ENCODE assay signal across 16 cellular contexts in the genomic region with DNA sequence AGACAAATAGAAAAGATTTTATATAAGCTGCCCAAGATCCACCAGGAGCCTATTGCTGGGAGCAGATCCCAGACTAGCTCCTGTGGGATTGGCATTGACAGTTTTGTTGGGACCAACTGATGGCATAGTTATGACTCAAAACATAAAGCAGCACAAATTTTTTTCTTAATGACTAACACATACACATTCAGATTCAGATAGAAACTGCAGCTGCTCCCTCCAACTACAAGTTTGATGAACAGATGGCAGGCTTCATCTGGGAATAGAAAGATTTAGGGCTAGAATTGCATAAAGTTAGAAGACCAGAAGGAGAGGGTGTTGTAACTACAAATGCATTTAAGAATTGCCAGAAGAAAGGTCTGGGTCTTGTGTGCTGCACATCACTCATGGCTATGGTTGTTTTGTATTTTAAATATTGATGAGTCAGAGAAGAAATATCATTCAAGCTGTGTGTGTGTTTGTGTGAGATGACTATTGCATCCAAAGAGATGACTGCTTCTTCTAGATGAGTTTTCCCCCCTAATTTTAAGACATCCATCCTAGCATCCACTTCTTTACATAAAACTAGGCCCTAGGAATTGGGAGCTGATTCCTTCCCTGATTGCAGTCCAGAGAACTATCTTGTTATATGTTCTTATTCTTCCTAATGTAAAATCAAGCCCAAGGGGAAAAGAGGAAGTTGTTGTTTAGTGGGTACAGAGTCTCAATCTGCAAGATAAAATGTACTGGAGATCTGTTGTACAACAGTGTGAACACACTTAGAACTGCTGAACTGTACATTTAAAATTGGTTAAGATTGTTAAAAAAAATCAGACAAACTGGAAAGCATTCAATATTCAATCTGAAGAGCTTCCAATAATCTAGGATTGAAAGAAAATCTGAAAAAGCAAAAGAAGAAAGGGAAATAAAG.
DNase-seq lines count a peak whose midpoint lies in the region; ATAC-seq and TF ChIP-seq lines count a peak whose summit lies in the region.
"Had no signal": no experiment of that assay in that cellular context is flagged by ENCODE, and none has a peak within 500 bp of the region (broad histone marks: within the 10 kb centered on the region; RNA-seq: fewer than 3 reads in every experiment).

No MANE protein-coding gene starts in this region.

- no peak for TF ChIP-seq CTCF in epithelial cell of esophagus (IDR thresholded peaks at IDR 0.05; ENCODE audit: insufficient read depth, low read depth, low read length, missing control alignments)
- TF ChIP-seq CTCF in RWPE1 (conservative IDR thresholded peaks at IDR 0.05; ENCODE audit: low read depth) = no peak

- H3K27ac ChIP-seq in RWPE1 = no peak overlapping the region
- H3K27ac ChIP-seq: ovary, transverse colon had no signal

- no peak overlapping the region for H3K4me3 ChIP-seq in epithelial cell of esophagus (ENCODE audit: low read length)
- H3K4me3 ChIP-seq: ovary, transverse colon had no signal

- POLR2A ChIA-PET in RWPE1 (lab: Yijun Ruan, JAX; ENCODE audit: low non-redundant PET) = no interaction called here

- CTCF ChIA-PET in RWPE1 (lab: Yijun Ruan, JAX) = no interaction called here

- DNase-seq in DMS 273 treated with DMSO at 0.1 percent for 48 hours (lab: John Stamatoyannopoulos, UW) (peak; percentile 58), epithelial cell of esophagus (ENCODE audit: low read depth) (peak; percentile 18), AG08395 (ENCODE audit: low spot score) (no peak), RWPE1 (ENCODE audit: low spot score) (no peak)
- no peak for DNase-seq in activated naive CD4-positive, alpha-beta T cell (lab: John Stamatoyannopoulos, UW)
- DNase-seq: activated CD8-positive, alpha-beta T cell treated with anti-CD3 and anti-CD28 coated beads for 36 hours; Caco-2; erythroblast; MV-4-11; NCI-H510A; ovary; Right ventricle myocardium superior; transverse colon had no signal

- peak; percentile 59 for ATAC-seq in GM21447 (IDR thresholded peaks at IDR 0.05; ENCODE audit: unreplicated experiment)
- peak; percentile 64 for ATAC-seq in HG03460 (IDR thresholded peaks at IDR 0.05; ENCODE audit: unreplicated experiment)
- ATAC-seq in GM19023 (IDR thresholded peaks at IDR 0.05; ENCODE audit: unreplicated experiment) = no peak
- ATAC-seq: activated CD8-positive, alpha-beta T cell treated with anti-CD3 and anti-CD28 coated beads for 36 hours had no signal

Comparison
In these comparisons a context has a peak if more than half of its experiments do, and no peak if none do; other contexts are left out.
1. DNase-seq: peak in DMS 273 treated with DMSO at 0.1 percent for 48 hours (single experiment) and epithelial cell of esophagus (single experiment); none in AG08395 (single experiment), activated naive CD4-positive, alpha-beta T cell (0 of 4) and RWPE1 (single experiment).